In genomic region chr1:27858072-27858948, GRCh38 we compare ENCODE assay signal across 1 cellular context.
TF ChIP-seq lines count a peak whose summit lies in the region.

No MANE protein-coding gene starts in this region.

TF ChIP-seq in K562, 482 proteins besides CTCF, POLR2A, EP300 and RAD21 (continued from another document and continues in another):
- no peak for TF ChIP-seq CUX1 (CRISPR knock-in tag; IDR thresholded peaks at IDR 0.05)
- TF ChIP-seq HDGF (IDR thresholded peaks at IDR 0.05) = no peak
- TF ChIP-seq RBM17 (IDR thresholded peaks at IDR 0.05; ENCODE audit: borderline replicate concordance, low read depth, low read length) = no peak
- TF ChIP-seq ZKSCAN8 (CRISPR knock-in tag; IDR thresholded peaks at IDR 0.05) = no peak
- TF ChIP-seq ZNF695 (CRISPR knock-in tag; IDR thresholded peaks at IDR 0.05) = no peak
- TF ChIP-seq TRIM24 (IDR thresholded peaks at IDR 0.05) = no peak
- TF ChIP-seq ZNF436 (CRISPR knock-in tag; IDR thresholded peaks at IDR 0.05) = no peak
- TF ChIP-seq FOXA1 (IDR thresholded peaks at IDR 0.05; ENCODE audit: borderline replicate concordance) = no peak
- TF ChIP-seq CREB1 (IDR thresholded peaks at IDR 0.05) = no peak
- TF ChIP-seq CREB1 (CRISPR knock-in tag; IDR thresholded peaks at IDR 0.05) = no peak
- TF ChIP-seq ILK (tag; IDR thresholded peaks at IDR 0.05; ENCODE audit: borderline replicate concordance, low read depth) = no peak
- no peak for TF ChIP-seq ZNF780A (CRISPR knock-in tag; IDR thresholded peaks at IDR 0.05)
- peak; percentile 45 for TF ChIP-seq BRD9 (IDR thresholded peaks at IDR 0.05; ENCODE audit: low read depth, partially characterized antibody)
- TF ChIP-seq ESRRB (CRISPR knock-in tag; IDR thresholded peaks at IDR 0.05; ENCODE audit: borderline replicate concordance) = no peak
- no peak for TF ChIP-seq RHOXF2B (CRISPR knock-in tag; conservative IDR thresholded peaks at IDR 0.05)
- TF ChIP-seq NFRKB (IDR thresholded peaks at IDR 0.05; ENCODE audit: low read depth) = no peak
- no peak for TF ChIP-seq TCFL5 (CRISPR knock-in tag; conservative IDR thresholded peaks at IDR 0.05)
- no peak for TF ChIP-seq CLOCK (CRISPR knock-in tag; IDR thresholded peaks at IDR 0.05; ENCODE audit: borderline replicate concordance)
- TF ChIP-seq CBX1 (IDR thresholded peaks at IDR 0.05; ENCODE audit: low read depth) = no peak
- TF ChIP-seq NUFIP1 (IDR thresholded peaks at IDR 0.05; ENCODE audit: partially characterized antibody) = no peak
- TF ChIP-seq ZBTB9 (CRISPR knock-in tag; IDR thresholded peaks at IDR 0.05) = no peak
- peak; percentile 69; the same call in 1 of the 2 replicates for TF ChIP-seq KLF16 (IDR thresholded peaks at IDR 0.05)
- peak; percentile 48; the same call in 1 of the 2 replicates for TF ChIP-seq ETV5 (CRISPR knock-in tag; IDR thresholded peaks at IDR 0.05; ENCODE audit: low read depth)
- TF ChIP-seq, protein P1, sequence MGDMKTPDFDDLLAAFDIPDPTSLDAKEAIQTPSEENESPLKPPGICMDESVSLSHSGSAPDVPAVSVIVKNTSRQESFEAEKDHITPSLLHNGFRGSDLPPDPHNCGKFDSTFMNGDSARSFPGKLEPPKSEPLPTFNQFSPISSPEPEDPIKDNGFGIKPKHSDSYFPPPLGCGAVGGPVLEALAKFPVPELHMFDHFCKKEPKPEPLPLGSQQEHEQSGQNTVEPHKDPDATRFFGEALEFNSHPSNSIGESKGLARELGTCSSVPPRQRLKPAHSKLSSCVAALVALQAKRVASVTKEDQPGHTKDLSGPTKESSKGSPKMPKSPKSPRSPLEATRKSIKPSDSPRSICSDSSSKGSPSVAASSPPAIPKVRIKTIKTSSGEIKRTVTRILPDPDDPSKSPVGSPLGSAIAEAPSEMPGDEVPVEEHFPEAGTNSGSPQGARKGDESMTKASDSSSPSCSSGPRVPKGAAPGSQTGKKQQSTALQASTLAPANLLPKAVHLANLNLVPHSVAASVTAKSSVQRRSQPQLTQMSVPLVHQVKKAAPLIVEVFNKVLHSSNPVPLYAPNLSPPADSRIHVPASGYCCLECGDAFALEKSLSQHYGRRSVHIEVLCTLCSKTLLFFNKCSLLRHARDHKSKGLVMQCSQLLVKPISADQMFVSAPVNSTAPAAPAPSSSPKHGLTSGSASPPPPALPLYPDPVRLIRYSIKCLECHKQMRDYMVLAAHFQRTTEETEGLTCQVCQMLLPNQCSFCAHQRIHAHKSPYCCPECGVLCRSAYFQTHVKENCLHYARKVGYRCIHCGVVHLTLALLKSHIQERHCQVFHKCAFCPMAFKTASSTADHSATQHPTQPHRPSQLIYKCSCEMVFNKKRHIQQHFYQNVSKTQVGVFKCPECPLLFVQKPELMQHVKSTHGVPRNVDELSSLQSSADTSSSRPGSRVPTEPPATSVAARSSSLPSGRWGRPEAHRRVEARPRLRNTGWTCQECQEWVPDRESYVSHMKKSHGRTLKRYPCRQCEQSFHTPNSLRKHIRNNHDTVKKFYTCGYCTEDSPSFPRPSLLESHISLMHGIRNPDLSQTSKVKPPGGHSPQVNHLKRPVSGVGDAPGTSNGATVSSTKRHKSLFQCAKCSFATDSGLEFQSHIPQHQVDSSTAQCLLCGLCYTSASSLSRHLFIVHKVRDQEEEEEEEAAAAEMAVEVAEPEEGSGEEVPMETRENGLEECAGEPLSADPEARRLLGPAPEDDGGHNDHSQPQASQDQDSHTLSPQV (IDR thresholded peaks at IDR 0.05) = peak; percentile 31; the same call in 1 of the 2 replicates
- no peak for TF ChIP-seq RBM39 (optimal IDR thresholded peaks at IDR 0.05; ENCODE audit: low read depth, low read length)
- TF ChIP-seq HIVEP1 (CRISPR knock-in tag; IDR thresholded peaks at IDR 0.05) = 0 out of 2 replicates have a peak, but pooled peaks have one; percentile 28
- TF ChIP-seq ERF (CRISPR knock-in tag; IDR thresholded peaks at IDR 0.05) = no peak
- no peak for TF ChIP-seq CREB5 (CRISPR knock-in tag; IDR thresholded peaks at IDR 0.05)
- no peak for TF ChIP-seq RFX5 (IDR thresholded peaks at IDR 0.05; ENCODE audit: low read depth, low read length)
- TF ChIP-seq EZH2 (IDR thresholded peaks at IDR 0.05; ENCODE audit: borderline replicate concordance, low read depth, low read length) = no peak
- no peak for TF ChIP-seq ZNF143 (CRISPR knock-in tag; IDR thresholded peaks at IDR 0.05)
- no peak for TF ChIP-seq ZNF512 (tag; IDR thresholded peaks at IDR 0.05)
- TF ChIP-seq BHLHE40 (IDR thresholded peaks at IDR 0.05; ENCODE audit: low read length) = 0 out of 2 replicates have a peak, but pooled peaks have one; percentile 22
- no peak for TF ChIP-seq JUNB (CRISPR knock-in tag; conservative IDR thresholded peaks at IDR 0.05)
- no peak for TF ChIP-seq ZNF507 (tag; conservative IDR thresholded peaks at IDR 0.05)
- TF ChIP-seq, protein P2, sequence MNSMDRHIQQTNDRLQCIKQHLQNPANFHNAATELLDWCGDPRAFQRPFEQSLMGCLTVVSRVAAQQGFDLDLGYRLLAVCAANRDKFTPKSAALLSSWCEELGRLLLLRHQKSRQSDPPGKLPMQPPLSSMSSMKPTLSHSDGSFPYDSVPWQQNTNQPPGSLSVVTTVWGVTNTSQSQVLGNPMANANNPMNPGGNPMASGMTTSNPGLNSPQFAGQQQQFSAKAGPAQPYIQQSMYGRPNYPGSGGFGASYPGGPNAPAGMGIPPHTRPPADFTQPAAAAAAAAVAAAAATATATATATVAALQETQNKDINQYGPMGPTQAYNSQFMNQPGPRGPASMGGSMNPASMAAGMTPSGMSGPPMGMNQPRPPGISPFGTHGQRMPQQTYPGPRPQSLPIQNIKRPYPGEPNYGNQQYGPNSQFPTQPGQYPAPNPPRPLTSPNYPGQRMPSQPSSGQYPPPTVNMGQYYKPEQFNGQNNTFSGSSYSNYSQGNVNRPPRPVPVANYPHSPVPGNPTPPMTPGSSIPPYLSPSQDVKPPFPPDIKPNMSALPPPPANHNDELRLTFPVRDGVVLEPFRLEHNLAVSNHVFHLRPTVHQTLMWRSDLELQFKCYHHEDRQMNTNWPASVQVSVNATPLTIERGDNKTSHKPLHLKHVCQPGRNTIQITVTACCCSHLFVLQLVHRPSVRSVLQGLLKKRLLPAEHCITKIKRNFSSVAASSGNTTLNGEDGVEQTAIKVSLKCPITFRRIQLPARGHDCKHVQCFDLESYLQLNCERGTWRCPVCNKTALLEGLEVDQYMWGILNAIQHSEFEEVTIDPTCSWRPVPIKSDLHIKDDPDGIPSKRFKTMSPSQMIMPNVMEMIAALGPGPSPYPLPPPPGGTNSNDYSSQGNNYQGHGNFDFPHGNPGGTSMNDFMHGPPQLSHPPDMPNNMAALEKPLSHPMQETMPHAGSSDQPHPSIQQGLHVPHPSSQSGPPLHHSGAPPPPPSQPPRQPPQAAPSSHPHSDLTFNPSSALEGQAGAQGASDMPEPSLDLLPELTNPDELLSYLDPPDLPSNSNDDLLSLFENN (IDR thresholded peaks at IDR 0.05; ENCODE audit: low read depth in 2 of 2, low read length in 2 of 2) = 0 out of 4 replicates have a peak, but pooled peaks of 1 of the 2 experiments have one; percentile 33
- TF ChIP-seq RAD51 (IDR thresholded peaks at IDR 0.05; ENCODE audit: borderline replicate concordance, low read depth) = no peak
- no peak for TF ChIP-seq CHD4 (IDR thresholded peaks at IDR 0.05; ENCODE audit: insufficient read depth, insufficient replicate concordance, low read depth, low read length, poor library complexity, severe bottlenecking)
